Comparison of ENCODE assay signal across 1 cellular context in the genomic region with DNA sequence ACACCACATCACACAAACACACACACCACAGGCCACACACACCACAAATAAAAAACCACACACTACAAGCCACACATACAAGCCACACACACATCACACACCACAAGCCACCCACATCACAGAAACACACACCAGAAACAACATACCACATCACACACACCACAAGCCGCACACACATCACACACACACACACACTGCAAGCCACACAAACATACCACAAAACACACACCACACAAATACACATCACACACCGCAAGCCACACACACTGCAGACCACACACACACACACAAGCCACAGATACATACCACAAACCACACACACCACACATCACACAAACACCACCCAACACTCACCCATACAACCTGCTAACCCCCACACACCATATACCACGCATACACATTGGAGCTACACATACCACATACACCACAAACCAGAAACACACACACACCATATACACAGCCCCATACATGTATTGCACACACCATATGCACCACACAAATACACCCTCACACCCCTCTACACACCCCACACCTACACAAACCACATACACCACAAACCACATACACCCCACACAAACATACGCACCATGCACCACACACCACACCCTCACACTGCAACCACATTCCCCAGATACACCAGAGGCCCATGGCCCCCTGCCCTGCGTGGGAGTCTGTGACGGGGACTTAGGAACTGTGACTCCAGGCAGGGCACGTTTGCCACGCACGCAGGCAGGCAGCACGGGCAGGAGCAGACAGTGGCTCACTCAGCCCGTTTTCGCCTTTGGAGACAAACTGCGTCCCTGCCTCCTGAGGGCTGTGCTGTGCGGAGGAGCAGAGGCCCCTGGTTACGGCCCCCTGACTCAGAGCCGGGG.
TF ChIP-seq lines count a peak whose summit lies in the region.

No MANE protein-coding gene starts in this region.

TF ChIP-seq in K562, 482 proteins besides CTCF, POLR2A, EP300 and RAD21 (continued from another document and continues in another):
- TF ChIP-seq, protein P1, sequence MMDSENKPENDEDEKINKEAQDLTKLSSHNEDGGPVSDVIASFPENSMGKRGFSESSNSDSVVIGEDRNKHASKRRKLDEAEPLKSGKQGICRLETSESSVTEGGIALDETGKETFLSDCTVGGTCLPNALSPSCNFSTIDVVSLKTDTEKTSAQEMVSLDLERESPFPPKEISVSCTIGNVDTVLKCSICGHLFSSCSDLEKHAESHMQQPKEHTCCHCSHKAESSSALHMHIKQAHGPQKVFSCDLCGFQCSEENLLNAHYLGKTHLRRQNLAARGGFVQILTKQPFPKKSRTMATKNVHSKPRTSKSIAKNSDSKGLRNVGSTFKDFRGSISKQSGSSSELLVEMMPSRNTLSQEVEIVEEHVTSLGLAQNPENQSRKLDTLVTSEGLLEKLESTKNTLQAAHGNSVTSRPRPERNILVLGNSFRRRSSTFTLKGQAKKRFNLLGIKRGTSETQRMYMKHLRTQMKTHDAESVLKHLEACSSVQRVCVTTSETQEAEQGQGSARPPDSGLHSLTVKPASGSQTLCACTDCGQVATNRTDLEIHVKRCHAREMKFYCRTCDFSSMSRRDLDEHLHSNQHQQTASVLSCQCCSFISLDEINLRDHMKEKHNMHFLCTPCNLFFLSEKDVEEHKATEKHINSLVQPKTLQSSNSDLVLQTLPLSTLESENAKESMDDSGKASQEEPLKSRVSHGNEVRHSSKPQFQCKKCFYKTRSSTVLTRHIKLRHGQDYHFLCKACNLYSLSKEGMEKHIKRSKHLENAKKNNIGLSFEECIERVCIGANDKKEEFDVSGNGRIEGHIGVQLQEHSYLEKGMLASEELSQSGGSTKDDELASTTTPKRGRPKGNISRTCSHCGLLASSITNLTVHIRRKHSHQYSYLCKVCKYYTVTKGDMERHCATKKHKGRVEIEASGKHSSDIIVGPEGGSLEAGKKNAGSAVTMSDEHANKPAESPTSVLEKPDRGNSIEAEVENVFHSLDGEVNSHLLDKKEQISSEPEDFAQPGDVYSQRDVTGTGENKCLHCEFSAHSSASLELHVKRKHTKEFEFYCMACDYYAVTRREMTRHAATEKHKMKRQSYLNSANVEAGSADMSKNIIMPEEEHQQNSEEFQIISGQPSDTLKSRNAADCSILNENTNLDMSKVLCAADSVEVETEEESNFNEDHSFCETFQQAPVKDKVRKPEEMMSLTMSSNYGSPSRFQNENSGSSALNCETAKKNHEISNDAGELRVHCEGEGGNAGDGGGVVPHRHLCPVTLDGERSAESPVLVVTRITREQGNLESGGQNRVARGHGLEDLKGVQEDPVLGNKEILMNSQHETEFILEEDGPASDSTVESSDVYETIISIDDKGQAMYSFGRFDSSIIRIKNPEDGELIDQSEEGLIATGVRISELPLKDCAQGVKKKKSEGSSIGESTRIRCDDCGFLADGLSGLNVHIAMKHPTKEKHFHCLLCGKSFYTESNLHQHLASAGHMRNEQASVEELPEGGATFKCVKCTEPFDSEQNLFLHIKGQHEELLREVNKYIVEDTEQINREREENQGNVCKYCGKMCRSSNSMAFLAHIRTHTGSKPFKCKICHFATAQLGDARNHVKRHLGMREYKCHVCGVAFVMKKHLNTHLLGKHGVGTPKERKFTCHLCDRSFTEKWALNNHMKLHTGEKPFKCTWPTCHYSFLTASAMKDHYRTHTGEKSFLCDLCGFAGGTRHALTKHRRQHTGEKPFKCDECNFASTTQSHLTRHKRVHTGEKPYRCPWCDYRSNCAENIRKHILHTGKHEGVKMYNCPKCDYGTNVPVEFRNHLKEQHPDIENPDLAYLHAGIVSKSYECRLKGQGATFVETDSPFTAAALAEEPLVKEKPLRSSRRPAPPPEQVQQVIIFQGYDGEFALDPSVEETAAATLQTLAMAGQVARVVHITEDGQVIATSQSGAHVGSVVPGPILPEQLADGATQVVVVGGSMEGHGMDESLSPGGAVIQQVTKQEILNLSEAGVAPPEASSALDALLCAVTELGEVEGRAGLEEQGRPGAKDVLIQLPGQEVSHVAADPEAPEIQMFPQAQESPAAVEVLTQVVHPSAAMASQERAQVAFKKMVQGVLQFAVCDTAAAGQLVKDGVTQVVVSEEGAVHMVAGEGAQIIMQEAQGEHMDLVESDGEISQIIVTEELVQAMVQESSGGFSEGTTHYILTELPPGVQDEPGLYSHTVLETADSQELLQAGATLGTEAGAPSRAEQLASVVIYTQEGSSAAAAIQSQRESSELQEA (IDR thresholded peaks at IDR 0.05; ENCODE audit: low read depth), result peak; percentile 48; the same call in 1 of the 2 replicates
- TF ChIP-seq, protein P2, sequence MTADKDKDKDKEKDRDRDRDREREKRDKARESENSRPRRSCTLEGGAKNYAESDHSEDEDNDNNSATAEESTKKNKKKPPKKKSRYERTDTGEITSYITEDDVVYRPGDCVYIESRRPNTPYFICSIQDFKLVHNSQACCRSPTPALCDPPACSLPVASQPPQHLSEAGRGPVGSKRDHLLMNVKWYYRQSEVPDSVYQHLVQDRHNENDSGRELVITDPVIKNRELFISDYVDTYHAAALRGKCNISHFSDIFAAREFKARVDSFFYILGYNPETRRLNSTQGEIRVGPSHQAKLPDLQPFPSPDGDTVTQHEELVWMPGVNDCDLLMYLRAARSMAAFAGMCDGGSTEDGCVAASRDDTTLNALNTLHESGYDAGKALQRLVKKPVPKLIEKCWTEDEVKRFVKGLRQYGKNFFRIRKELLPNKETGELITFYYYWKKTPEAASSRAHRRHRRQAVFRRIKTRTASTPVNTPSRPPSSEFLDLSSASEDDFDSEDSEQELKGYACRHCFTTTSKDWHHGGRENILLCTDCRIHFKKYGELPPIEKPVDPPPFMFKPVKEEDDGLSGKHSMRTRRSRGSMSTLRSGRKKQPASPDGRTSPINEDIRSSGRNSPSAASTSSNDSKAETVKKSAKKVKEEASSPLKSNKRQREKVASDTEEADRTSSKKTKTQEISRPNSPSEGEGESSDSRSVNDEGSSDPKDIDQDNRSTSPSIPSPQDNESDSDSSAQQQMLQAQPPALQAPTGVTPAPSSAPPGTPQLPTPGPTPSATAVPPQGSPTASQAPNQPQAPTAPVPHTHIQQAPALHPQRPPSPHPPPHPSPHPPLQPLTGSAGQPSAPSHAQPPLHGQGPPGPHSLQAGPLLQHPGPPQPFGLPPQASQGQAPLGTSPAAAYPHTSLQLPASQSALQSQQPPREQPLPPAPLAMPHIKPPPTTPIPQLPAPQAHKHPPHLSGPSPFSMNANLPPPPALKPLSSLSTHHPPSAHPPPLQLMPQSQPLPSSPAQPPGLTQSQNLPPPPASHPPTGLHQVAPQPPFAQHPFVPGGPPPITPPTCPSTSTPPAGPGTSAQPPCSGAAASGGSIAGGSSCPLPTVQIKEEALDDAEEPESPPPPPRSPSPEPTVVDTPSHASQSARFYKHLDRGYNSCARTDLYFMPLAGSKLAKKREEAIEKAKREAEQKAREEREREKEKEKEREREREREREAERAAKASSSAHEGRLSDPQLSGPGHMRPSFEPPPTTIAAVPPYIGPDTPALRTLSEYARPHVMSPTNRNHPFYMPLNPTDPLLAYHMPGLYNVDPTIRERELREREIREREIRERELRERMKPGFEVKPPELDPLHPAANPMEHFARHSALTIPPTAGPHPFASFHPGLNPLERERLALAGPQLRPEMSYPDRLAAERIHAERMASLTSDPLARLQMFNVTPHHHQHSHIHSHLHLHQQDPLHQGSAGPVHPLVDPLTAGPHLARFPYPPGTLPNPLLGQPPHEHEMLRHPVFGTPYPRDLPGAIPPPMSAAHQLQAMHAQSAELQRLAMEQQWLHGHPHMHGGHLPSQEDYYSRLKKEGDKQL (CRISPR knock-in tag; IDR thresholded peaks at IDR 0.05; ENCODE audit: borderline replicate concordance), result no peak
- no peak for TF ChIP-seq SOX6 (IDR thresholded peaks at IDR 0.05)
- TF ChIP-seq RFX1 (IDR thresholded peaks at IDR 0.05), result no peak
- TF ChIP-seq, protein P3, sequence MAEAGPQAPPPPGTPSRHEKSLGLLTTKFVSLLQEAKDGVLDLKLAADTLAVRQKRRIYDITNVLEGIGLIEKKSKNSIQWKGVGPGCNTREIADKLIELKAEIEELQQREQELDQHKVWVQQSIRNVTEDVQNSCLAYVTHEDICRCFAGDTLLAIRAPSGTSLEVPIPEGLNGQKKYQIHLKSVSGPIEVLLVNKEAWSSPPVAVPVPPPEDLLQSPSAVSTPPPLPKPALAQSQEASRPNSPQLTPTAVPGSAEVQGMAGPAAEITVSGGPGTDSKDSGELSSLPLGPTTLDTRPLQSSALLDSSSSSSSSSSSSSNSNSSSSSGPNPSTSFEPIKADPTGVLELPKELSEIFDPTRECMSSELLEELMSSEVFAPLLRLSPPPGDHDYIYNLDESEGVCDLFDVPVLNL (CRISPR knock-in tag; IDR thresholded peaks at IDR 0.05; ENCODE audit: low read depth), result peak; percentile 65; the same call in 1 of the 2 replicates
- TF ChIP-seq, protein P4, sequence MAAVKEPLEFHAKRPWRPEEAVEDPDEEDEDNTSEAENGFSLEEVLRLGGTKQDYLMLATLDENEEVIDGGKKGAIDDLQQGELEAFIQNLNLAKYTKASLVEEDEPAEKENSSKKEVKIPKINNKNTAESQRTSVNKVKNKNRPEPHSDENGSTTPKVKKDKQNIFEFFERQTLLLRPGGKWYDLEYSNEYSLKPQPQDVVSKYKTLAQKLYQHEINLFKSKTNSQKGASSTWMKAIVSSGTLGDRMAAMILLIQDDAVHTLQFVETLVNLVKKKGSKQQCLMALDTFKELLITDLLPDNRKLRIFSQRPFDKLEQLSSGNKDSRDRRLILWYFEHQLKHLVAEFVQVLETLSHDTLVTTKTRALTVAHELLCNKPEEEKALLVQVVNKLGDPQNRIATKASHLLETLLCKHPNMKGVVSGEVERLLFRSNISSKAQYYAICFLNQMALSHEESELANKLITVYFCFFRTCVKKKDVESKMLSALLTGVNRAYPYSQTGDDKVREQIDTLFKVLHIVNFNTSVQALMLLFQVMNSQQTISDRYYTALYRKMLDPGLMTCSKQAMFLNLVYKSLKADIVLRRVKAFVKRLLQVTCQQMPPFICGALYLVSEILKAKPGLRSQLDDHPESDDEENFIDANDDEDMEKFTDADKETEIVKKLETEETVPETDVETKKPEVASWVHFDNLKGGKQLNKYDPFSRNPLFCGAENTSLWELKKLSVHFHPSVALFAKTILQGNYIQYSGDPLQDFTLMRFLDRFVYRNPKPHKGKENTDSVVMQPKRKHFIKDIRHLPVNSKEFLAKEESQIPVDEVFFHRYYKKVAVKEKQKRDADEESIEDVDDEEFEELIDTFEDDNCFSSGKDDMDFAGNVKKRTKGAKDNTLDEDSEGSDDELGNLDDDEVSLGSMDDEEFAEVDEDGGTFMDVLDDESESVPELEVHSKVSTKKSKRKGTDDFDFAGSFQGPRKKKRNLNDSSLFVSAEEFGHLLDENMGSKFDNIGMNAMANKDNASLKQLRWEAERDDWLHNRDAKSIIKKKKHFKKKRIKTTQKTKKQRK (IDR thresholded peaks at IDR 0.05; ENCODE audit: borderline replicate concordance, low read depth, low read length), result no peak
- TF ChIP-seq, protein P5, sequence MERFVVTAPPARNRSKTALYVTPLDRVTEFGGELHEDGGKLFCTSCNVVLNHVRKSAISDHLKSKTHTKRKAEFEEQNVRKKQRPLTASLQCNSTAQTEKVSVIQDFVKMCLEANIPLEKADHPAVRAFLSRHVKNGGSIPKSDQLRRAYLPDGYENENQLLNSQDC (CRISPR knock-in tag; IDR thresholded peaks at IDR 0.05), result no peak
- 0 out of 4 replicates have a peak, but pooled peaks of 1 of the 2 experiments have one; percentile 56 for TF ChIP-seq CSDE1 (IDR thresholded peaks at IDR 0.05)
- no peak for TF ChIP-seq MAFG (tag; conservative IDR thresholded peaks at IDR 0.05)
- peak; percentile 60; the same call in 1 of the 2 replicates for TF ChIP-seq ARID2 (IDR thresholded peaks at IDR 0.05)
- TF ChIP-seq DNMT1 (IDR thresholded peaks at IDR 0.05), result no peak
- TF ChIP-seq FOSL1 (tag; conservative IDR thresholded peaks at IDR 0.05), result no peak
- 0 out of 2 replicates have a peak, but pooled peaks have one; percentile 14 for TF ChIP-seq SNIP1 (IDR thresholded peaks at IDR 0.05; ENCODE audit: low read depth)
- TF ChIP-seq, protein P6, sequence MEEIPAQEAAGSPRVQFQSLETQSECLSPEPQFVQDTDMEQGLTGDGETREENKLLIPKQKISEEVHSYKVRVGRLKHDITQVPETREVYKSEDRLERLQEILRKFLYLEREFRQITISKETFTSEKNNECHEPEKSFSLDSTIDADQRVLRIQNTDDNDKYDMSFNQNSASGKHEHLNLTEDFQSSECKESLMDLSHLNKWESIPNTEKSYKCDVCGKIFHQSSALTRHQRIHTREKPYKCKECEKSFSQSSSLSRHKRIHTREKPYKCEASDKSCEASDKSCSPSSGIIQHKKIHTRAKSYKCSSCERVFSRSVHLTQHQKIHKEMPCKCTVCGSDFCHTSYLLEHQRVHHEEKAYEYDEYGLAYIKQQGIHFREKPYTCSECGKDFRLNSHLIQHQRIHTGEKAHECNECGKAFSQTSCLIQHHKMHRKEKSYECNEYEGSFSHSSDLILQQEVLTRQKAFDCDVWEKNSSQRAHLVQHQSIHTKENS (CRISPR knock-in tag; IDR thresholded peaks at IDR 0.05), result no peak
- no peak for TF ChIP-seq MYNN (IDR thresholded peaks at IDR 0.05)
- TF ChIP-seq MYNN (CRISPR knock-in tag; IDR thresholded peaks at IDR 0.05), result no peak
- no peak for TF ChIP-seq SMC3 (conservative IDR thresholded peaks at IDR 0.05; ENCODE audit: insufficient read depth, low read depth, low read length)
- TF ChIP-seq, protein P7, sequence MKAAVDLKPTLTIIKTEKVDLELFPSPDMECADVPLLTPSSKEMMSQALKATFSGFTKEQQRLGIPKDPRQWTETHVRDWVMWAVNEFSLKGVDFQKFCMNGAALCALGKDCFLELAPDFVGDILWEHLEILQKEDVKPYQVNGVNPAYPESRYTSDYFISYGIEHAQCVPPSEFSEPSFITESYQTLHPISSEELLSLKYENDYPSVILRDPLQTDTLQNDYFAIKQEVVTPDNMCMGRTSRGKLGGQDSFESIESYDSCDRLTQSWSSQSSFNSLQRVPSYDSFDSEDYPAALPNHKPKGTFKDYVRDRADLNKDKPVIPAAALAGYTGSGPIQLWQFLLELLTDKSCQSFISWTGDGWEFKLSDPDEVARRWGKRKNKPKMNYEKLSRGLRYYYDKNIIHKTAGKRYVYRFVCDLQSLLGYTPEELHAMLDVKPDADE (conservative IDR thresholded peaks at IDR 0.05; ENCODE audit: control insufficient read depth, low read depth, low read length), result no peak
- TF ChIP-seq, protein P8, sequence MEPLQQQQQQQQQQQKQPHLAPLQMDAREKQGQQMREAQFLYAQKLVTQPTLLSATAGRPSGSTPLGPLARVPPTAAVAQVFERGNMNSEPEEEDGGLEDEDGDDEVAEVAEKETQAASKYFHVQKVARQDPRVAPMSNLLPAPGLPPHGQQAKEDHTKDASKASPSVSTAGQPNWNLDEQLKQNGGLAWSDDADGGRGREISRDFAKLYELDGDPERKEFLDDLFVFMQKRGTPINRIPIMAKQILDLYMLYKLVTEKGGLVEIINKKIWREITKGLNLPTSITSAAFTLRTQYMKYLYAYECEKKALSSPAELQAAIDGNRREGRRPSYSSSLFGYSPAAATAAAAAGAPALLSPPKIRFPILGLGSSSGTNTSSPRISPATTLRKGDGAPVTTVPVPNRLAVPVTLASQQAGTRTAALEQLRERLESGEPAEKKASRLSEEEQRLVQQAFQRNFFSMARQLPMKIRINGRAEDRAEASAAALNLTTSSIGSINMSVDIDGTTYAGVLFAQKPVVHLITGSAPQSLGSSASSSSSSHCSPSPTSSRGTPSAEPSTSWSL (CRISPR knock-in tag; IDR thresholded peaks at IDR 0.05; ENCODE audit: borderline replicate concordance), result no peak
- TF ChIP-seq, protein P9, sequence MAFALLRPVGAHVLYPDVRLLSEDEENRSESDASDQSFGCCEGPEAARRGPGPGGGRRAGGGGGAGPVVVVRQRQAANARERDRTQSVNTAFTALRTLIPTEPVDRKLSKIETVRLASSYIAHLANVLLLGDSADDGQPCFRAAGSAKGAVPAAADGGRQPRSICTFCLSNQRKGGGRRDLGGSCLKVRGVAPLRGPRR (CRISPR knock-in tag; IDR thresholded peaks at IDR 0.05), result no peak
- TF ChIP-seq KDM2B (CRISPR knock-in tag; IDR thresholded peaks at IDR 0.05), result no peak
- no peak for TF ChIP-seq ZNF197 (CRISPR knock-in tag; IDR thresholded peaks at IDR 0.05; ENCODE audit: low read depth)
